Comparison of ENCODE assay signal across 1 cellular context in the genomic region with DNA sequence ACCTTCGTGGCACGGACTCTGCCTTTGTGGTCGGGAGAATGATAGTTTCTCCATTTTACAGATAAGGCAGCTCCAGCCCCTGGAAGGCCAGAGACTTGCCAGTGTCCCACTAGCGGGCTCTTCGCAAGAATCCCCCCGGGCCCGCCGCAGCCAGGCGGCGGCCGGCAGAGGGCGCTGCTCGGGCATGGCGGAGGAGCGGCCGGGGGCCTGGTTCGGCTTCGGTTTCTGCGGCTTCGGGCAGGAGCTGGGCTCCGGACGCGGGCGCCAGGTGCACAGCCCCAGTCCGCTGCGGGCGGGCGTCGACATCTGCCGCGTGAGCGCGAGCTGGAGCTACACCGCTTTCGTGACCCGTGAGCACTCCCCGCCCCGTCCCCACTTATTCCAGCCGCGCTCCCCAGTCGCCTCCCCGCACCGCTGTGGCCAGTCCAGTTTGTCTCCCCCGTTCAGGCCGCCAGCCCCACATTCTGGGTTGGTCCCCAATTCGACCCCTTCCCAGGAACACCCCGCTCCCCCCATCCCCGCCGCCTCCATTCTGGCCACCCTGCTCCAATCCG.
TF ChIP-seq lines count a peak whose summit lies in the region.

No MANE protein-coding gene starts in this region.

TF ChIP-seq in GM12878, 131 proteins besides CTCF, POLR2A, EP300 and RAD21 (continues in another document):
- TF ChIP-seq STAT3 (IDR thresholded peaks at IDR 0.05; ENCODE audit: low read depth, low read length) (no peak), BCL11A (IDR thresholded peaks at IDR 0.05; ENCODE audit: low read depth, low read length) (no peak), SP1 (IDR thresholded peaks at IDR 0.05; ENCODE audit: low read depth, low read length) (no peak), LARP7 (IDR thresholded peaks at IDR 0.05) (no peak), MYC (IDR thresholded peaks at IDR 0.05; ENCODE audit: insufficient read depth, insufficient read length, insufficient replicate concordance, low read length, severe bottlenecking) (no peak), BACH1 (IDR thresholded peaks at IDR 0.05; ENCODE audit: borderline replicate concordance) (0 out of 2 replicates have a peak, but pooled peaks have one; percentile 21), CBX5 (IDR thresholded peaks at IDR 0.05; ENCODE audit: low read depth) (0 out of 2 replicates have a peak, but pooled peaks have one; percentile 18), NBN (IDR thresholded peaks at IDR 0.05) (no peak), YBX1 (IDR thresholded peaks at IDR 0.05) (no peak), ETV6 (conservative IDR thresholded peaks at IDR 0.05 in 1 of 2, IDR thresholded peaks at IDR 0.05 in 1 of 2; ENCODE audit: borderline replicate concordance in 1 of 2, low read depth in 1 of 2) (no peak), PAX8 (IDR thresholded peaks at IDR 0.05) (no peak), SUPT20H (IDR thresholded peaks at IDR 0.05; ENCODE audit: borderline replicate concordance, control insufficient read depth, low read depth, low read length) (no peak), NR2C1 (IDR thresholded peaks at IDR 0.05) (no peak), JUNB (IDR thresholded peaks at IDR 0.05) (no peak), MEF2B (IDR thresholded peaks at IDR 0.05; ENCODE audit: partially characterized antibody, poor library complexity, severe bottlenecking) (no peak), DPF2 (IDR thresholded peaks at IDR 0.05) (no peak), NR2F1 (conservative IDR thresholded peaks at IDR 0.05) (no peak), RAD51 (IDR thresholded peaks at IDR 0.05) (no peak), NR2C2 (IDR thresholded peaks at IDR 0.05; ENCODE audit: borderline replicate concordance, control insufficient read depth, insufficient read length, low read depth) (no peak), TAF1 (IDR thresholded peaks at IDR 0.05; ENCODE audit: borderline replicate concordance, low read depth, low read length) (no peak), IKZF2 (IDR thresholded peaks at IDR 0.05) (no peak), CBX3 (IDR thresholded peaks at IDR 0.05; ENCODE audit: borderline replicate concordance, low read depth) (no peak)
- TF ChIP-seq, protein P1, sequence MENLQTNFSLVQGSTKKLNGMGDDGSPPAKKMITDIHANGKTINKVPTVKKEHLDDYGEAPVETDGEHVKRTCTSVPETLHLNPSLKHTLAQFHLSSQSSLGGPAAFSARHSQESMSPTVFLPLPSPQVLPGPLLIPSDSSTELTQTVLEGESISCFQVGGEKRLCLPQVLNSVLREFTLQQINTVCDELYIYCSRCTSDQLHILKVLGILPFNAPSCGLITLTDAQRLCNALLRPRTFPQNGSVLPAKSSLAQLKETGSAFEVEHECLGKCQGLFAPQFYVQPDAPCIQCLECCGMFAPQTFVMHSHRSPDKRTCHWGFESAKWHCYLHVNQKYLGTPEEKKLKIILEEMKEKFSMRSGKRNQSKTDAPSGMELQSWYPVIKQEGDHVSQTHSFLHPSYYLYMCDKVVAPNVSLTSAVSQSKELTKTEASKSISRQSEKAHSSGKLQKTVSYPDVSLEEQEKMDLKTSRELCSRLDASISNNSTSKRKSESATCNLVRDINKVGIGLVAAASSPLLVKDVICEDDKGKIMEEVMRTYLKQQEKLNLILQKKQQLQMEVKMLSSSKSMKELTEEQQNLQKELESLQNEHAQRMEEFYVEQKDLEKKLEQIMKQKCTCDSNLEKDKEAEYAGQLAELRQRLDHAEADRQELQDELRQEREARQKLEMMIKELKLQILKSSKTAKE (IDR thresholded peaks at IDR 0.05; ENCODE audit: low read depth, poor library complexity, severe bottlenecking), result no peak
- TF ChIP-seq, protein P2, sequence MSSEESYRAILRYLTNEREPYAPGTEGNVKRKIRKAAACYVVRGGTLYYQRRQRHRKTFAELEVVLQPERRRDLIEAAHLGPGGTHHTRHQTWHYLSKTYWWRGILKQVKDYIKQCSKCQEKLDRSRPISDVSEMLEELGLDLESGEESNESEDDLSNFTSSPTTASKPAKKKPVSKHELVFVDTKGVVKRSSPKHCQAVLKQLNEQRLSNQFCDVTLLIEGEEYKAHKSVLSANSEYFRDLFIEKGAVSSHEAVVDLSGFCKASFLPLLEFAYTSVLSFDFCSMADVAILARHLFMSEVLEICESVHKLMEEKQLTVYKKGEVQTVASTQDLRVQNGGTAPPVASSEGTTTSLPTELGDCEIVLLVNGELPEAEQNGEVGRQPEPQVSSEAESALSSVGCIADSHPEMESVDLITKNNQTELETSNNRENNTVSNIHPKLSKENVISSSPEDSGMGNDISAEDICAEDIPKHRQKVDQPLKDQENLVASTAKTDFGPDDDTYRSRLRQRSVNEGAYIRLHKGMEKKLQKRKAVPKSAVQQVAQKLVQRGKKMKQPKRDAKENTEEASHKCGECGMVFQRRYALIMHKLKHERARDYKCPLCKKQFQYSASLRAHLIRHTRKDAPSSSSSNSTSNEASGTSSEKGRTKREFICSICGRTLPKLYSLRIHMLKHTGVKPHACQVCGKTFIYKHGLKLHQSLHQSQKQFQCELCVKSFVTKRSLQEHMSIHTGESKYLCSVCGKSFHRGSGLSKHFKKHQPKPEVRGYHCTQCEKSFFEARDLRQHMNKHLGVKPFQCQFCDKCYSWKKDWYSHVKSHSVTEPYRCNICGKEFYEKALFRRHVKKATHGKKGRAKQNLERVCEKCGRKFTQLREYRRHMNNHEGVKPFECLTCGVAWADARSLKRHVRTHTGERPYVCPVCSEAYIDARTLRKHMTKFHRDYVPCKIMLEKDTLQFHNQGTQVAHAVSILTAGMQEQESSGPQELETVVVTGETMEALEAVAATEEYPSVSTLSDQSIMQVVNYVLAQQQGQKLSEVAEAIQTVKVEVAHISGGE (CRISPR knock-in tag; IDR thresholded peaks at IDR 0.05), result no peak
- TF ChIP-seq, protein P3, sequence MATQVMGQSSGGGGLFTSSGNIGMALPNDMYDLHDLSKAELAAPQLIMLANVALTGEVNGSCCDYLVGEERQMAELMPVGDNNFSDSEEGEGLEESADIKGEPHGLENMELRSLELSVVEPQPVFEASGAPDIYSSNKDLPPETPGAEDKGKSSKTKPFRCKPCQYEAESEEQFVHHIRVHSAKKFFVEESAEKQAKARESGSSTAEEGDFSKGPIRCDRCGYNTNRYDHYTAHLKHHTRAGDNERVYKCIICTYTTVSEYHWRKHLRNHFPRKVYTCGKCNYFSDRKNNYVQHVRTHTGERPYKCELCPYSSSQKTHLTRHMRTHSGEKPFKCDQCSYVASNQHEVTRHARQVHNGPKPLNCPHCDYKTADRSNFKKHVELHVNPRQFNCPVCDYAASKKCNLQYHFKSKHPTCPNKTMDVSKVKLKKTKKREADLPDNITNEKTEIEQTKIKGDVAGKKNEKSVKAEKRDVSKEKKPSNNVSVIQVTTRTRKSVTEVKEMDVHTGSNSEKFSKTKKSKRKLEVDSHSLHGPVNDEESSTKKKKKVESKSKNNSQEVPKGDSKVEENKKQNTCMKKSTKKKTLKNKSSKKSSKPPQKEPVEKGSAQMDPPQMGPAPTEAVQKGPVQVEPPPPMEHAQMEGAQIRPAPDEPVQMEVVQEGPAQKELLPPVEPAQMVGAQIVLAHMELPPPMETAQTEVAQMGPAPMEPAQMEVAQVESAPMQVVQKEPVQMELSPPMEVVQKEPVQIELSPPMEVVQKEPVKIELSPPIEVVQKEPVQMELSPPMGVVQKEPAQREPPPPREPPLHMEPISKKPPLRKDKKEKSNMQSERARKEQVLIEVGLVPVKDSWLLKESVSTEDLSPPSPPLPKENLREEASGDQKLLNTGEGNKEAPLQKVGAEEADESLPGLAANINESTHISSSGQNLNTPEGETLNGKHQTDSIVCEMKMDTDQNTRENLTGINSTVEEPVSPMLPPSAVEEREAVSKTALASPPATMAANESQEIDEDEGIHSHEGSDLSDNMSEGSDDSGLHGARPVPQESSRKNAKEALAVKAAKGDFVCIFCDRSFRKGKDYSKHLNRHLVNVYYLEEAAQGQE (IDR thresholded peaks at IDR 0.05; ENCODE audit: low read depth, low read length), result no peak
- TF ChIP-seq, protein P4, sequence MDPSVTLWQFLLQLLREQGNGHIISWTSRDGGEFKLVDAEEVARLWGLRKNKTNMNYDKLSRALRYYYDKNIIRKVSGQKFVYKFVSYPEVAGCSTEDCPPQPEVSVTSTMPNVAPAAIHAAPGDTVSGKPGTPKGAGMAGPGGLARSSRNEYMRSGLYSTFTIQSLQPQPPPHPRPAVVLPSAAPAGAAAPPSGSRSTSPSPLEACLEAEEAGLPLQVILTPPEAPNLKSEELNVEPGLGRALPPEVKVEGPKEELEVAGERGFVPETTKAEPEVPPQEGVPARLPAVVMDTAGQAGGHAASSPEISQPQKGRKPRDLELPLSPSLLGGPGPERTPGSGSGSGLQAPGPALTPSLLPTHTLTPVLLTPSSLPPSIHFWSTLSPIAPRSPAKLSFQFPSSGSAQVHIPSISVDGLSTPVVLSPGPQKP (IDR thresholded peaks at IDR 0.05; ENCODE audit: low read depth, low read length), result no peak
- TF ChIP-seq, protein P5, sequence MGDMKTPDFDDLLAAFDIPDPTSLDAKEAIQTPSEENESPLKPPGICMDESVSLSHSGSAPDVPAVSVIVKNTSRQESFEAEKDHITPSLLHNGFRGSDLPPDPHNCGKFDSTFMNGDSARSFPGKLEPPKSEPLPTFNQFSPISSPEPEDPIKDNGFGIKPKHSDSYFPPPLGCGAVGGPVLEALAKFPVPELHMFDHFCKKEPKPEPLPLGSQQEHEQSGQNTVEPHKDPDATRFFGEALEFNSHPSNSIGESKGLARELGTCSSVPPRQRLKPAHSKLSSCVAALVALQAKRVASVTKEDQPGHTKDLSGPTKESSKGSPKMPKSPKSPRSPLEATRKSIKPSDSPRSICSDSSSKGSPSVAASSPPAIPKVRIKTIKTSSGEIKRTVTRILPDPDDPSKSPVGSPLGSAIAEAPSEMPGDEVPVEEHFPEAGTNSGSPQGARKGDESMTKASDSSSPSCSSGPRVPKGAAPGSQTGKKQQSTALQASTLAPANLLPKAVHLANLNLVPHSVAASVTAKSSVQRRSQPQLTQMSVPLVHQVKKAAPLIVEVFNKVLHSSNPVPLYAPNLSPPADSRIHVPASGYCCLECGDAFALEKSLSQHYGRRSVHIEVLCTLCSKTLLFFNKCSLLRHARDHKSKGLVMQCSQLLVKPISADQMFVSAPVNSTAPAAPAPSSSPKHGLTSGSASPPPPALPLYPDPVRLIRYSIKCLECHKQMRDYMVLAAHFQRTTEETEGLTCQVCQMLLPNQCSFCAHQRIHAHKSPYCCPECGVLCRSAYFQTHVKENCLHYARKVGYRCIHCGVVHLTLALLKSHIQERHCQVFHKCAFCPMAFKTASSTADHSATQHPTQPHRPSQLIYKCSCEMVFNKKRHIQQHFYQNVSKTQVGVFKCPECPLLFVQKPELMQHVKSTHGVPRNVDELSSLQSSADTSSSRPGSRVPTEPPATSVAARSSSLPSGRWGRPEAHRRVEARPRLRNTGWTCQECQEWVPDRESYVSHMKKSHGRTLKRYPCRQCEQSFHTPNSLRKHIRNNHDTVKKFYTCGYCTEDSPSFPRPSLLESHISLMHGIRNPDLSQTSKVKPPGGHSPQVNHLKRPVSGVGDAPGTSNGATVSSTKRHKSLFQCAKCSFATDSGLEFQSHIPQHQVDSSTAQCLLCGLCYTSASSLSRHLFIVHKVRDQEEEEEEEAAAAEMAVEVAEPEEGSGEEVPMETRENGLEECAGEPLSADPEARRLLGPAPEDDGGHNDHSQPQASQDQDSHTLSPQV (IDR thresholded peaks at IDR 0.05), result no peak
- TF ChIP-seq, protein P6, sequence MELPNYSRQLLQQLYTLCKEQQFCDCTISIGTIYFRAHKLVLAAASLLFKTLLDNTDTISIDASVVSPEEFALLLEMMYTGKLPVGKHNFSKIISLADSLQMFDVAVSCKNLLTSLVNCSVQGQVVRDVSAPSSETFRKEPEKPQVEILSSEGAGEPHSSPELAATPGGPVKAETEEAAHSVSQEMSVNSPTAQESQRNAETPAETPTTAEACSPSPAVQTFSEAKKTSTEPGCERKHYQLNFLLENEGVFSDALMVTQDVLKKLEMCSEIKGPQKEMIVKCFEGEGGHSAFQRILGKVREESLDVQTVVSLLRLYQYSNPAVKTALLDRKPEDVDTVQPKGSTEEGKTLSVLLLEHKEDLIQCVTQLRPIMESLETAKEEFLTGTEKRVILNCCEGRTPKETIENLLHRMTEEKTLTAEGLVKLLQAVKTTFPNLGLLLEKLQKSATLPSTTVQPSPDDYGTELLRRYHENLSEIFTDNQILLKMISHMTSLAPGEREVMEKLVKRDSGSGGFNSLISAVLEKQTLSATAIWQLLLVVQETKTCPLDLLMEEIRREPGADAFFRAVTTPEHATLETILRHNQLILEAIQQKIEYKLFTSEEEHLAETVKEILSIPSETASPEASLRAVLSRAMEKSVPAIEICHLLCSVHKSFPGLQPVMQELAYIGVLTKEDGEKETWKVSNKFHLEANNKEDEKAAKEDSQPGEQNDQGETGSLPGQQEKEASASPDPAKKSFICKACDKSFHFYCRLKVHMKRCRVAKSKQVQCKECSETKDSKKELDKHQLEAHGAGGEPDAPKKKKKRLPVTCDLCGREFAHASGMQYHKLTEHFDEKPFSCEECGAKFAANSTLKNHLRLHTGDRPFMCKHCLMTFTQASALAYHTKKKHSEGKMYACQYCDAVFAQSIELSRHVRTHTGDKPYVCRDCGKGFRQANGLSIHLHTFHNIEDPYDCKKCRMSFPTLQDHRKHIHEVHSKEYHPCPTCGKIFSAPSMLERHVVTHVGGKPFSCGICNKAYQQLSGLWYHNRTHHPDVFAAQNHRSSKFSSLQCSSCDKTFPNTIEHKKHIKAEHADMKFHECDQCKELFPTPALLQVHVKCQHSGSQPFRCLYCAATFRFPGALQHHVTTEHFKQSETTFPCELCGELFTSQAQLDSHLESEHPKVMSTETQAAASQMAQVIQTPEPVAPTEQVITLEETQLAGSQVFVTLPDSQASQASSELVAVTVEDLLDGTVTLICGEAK (IDR thresholded peaks at IDR 0.05; ENCODE audit: borderline replicate concordance), result no peak
- TF ChIP-seq, protein P7, sequence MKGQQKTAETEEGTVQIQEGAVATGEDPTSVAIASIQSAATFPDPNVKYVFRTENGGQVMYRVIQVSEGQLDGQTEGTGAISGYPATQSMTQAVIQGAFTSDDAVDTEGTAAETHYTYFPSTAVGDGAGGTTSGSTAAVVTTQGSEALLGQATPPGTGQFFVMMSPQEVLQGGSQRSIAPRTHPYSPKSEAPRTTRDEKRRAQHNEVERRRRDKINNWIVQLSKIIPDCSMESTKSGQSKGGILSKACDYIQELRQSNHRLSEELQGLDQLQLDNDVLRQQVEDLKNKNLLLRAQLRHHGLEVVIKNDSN (IDR thresholded peaks at IDR 0.05; ENCODE audit: borderline replicate concordance, extremely low read length, insufficient read depth, low read depth, low read length), result no peak
- TF ChIP-seq, protein P8, sequence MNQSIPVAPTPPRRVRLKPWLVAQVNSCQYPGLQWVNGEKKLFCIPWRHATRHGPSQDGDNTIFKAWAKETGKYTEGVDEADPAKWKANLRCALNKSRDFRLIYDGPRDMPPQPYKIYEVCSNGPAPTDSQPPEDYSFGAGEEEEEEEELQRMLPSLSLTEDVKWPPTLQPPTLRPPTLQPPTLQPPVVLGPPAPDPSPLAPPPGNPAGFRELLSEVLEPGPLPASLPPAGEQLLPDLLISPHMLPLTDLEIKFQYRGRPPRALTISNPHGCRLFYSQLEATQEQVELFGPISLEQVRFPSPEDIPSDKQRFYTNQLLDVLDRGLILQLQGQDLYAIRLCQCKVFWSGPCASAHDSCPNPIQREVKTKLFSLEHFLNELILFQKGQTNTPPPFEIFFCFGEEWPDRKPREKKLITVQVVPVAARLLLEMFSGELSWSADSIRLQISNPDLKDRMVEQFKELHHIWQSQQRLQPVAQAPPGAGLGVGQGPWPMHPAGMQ (IDR thresholded peaks at IDR 0.05; ENCODE audit: borderline replicate concordance), result no peak
- TF ChIP-seq, protein P9, sequence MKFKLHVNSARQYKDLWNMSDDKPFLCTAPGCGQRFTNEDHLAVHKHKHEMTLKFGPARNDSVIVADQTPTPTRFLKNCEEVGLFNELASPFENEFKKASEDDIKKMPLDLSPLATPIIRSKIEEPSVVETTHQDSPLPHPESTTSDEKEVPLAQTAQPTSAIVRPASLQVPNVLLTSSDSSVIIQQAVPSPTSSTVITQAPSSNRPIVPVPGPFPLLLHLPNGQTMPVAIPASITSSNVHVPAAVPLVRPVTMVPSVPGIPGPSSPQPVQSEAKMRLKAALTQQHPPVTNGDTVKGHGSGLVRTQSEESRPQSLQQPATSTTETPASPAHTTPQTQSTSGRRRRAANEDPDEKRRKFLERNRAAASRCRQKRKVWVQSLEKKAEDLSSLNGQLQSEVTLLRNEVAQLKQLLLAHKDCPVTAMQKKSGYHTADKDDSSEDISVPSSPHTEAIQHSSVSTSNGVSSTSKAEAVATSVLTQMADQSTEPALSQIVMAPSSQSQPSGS (IDR thresholded peaks at IDR 0.05; ENCODE audit: low read length), result no peak
